Comparison of ENCODE assay signal across 12 cellular contexts in genomic region chr22:31148516-31148915, GRCh38. TPM values are rescaled to one million over a fixed set of nuclear protein-coding genes. Genes with fewer than 3 reads are reported as not detected.
DNase-seq lines count a peak whose midpoint lies in the region; ATAC-seq and TF ChIP-seq lines count a peak whose summit lies in the region.
"Had no signal": no experiment of that assay in that cellular context is flagged by ENCODE, and none has a peak within 500 bp of the region (broad histone marks: within the 10 kb centered on the region; RNA-seq: fewer than 3 reads in every experiment).

No MANE protein-coding gene starts in this region.

- H3K27ac ChIP-seq in WERI-Rb-1 (peak overlapping the region; percentile 44), uterus (peak overlapping the region; percentile 64 to 70)
- H3K27ac ChIP-seq: HL-60, spleen had no signal

- peak overlapping the region; percentile 87 for H3K27ac Mint-ChIP-seq in osteocyte (ENCODE audit: unreplicated experiment)
- no peak overlapping the region for H3K27ac Mint-ChIP-seq in activated CD4-positive, alpha-beta T cell treated with anti-CD3 and anti-CD28 coated beads, Interleukin-2, amount 10 ng/mL, durations not matched to agents 24 days and 14 days
- H3K27ac Mint-ChIP-seq: activated CD4-positive, alpha-beta T cell treated with anti-CD3 and anti-CD28 coated beads, Interleukin-2, amount 10 ng/mL, durations not matched to agents 7 days and 5 days had no signal

- no peak overlapping the region for H3K4me3 ChIP-seq in WERI-Rb-1 (ENCODE audit: low read depth, low read length)
- no peak overlapping the region for H3K4me3 ChIP-seq in fibroblast of pulmonary artery (replicated peaks; ENCODE audit: low read depth, low read length)
- no peak overlapping the region for H3K4me3 ChIP-seq in uterus
- H3K4me3 ChIP-seq: spleen had no signal

- H3K27me3 ChIP-seq in WERI-Rb-1 (ENCODE audit: insufficient read depth, low read depth, severe bottlenecking) (no peaks in the 10 kb centered on the region), uterus (no peaks in the 10 kb centered on the region)
- H3K27me3 ChIP-seq: spleen had no signal

- TF ChIP-seq POLR2A in uterus (IDR thresholded peaks at IDR 0.05): no peak

- DNase-seq in WERI-Rb-1: no peak
- DNase-seq in fibroblast of pulmonary artery (ENCODE audit: low read depth): peak; percentile 75
- no peak for DNase-seq in osteocyte (ENCODE audit: extremely low spot score, unreplicated experiment)
- DNase-seq in uterus: no peak
- DNase-seq in activated CD4-positive, alpha-beta T cell treated with anti-CD3 and anti-CD28 coated beads, Interleukin-2, amount 10 ng/mL, durations not matched to agents 24 days and 14 days: no peak
- no peak for DNase-seq in effector CD8-positive, alpha-beta T cell (lab: John Stamatoyannopoulos, UW)
- DNase-seq in H4 (ENCODE audit: low spot score): no peak
- DNase-seq: cortex of kidney, spleen had no signal

- no peak overlapping the region for H3K4me3 Mint-ChIP-seq in osteocyte (ENCODE audit: unreplicated experiment)
- H3K4me3 Mint-ChIP-seq in activated CD4-positive, alpha-beta T cell treated with anti-CD3 and anti-CD28 coated beads, Interleukin-2, amount 10 ng/mL, durations not matched to agents 24 days and 14 days: no peak overlapping the region
- H3K4me3 Mint-ChIP-seq: activated CD4-positive, alpha-beta T cell treated with anti-CD3 and anti-CD28 coated beads, Interleukin-2, amount 10 ng/mL, durations not matched to agents 7 days and 5 days had no signal

- H3K36me3 ChIP-seq in WERI-Rb-1 (no peaks in the 10 kb centered on the region), uterus (no peaks in the 10 kb centered on the region)
- H3K36me3 ChIP-seq: spleen had no signal

- TF ChIP-seq CTCF in WERI-Rb-1 (IDR thresholded peaks at IDR 0.05; ENCODE audit: low read depth, low read length): no peak
- no peak for TF ChIP-seq CTCF in fibroblast of pulmonary artery (IDR thresholded peaks at IDR 0.05; ENCODE audit: low read length, missing control alignments)
- TF ChIP-seq CTCF in osteocyte (IDR thresholded peaks at IDR 0.05): no peak
- TF ChIP-seq CTCF in uterus (IDR thresholded peaks at IDR 0.05): no peak

- peaks cover 3% of the 10 kb centered on the region for H3K9me3 ChIP-seq in WERI-Rb-1 (ENCODE audit: severe bottlenecking)
- H3K9me3 ChIP-seq in uterus: no peaks in the 10 kb centered on the region

- no peaks in the 10 kb centered on the region for H3K27me3 Mint-ChIP-seq in osteocyte (ENCODE audit: unreplicated experiment)
- H3K27me3 Mint-ChIP-seq in activated CD4-positive, alpha-beta T cell treated with anti-CD3 and anti-CD28 coated beads, Interleukin-2, amount 10 ng/mL, durations not matched to agents 24 days and 14 days: peaks cover 1% of the 10 kb centered on the region
- H3K27me3 Mint-ChIP-seq: activated CD4-positive, alpha-beta T cell treated with anti-CD3 and anti-CD28 coated beads, Interleukin-2, amount 10 ng/mL, durations not matched to agents 7 days and 5 days had no signal

- H3K36me3 Mint-ChIP-seq in osteocyte (ENCODE audit: unreplicated experiment): no peaks in the 10 kb centered on the region
- H3K36me3 Mint-ChIP-seq in activated CD4-positive, alpha-beta T cell treated with anti-CD3 and anti-CD28 coated beads, Interleukin-2, amount 10 ng/mL, durations not matched to agents 24 days and 14 days (ENCODE audit: low read depth): no peaks in the 10 kb centered on the region

- peaks cover 10% of the 10 kb centered on the region for H3K4me1 Mint-ChIP-seq in osteocyte (ENCODE audit: unreplicated experiment)
- peaks cover 8% of the 10 kb centered on the region for H3K4me1 Mint-ChIP-seq in activated CD4-positive, alpha-beta T cell treated with anti-CD3 and anti-CD28 coated beads, Interleukin-2, amount 10 ng/mL, durations not matched to agents 24 days and 14 days

- H3K9me3 Mint-ChIP-seq in osteocyte (ENCODE audit: unreplicated experiment): peaks cover 10% of the 10 kb centered on the region
- H3K9me3 Mint-ChIP-seq in activated CD4-positive, alpha-beta T cell treated with anti-CD3 and anti-CD28 coated beads, Interleukin-2, amount 10 ng/mL, durations not matched to agents 24 days and 14 days: no peaks in the 10 kb centered on the region

- no peak for ATAC-seq in HG03442 (IDR thresholded peaks at IDR 0.05; ENCODE audit: unreplicated experiment)

- H3K4me1 ChIP-seq in uterus: no peaks in the 10 kb centered on the region

- intact Hi-C loops in uterus (cut with DNase I; ENCODE audit: low total_unique reads): no loop called here
- intact Hi-C loops in activated CD4-positive, alpha-beta T cell treated with anti-CD3 and anti-CD28 coated beads, Interleukin-2, amount 10 ng/mL, durations not matched to agents 24 days and 14 days (cut with micrococcal nuclease): no loop called here

RNA-seq across cellular contexts. Expression of gene PLA2G3, which starts 8.2 kb away (rescaled TPM):
- total RNA-seq in osteocyte (0.13 TPM in 1 of 2 replicates, not detected in the other), uterus (not detected)
- not detected in 2 replicates for total RNA-seq in activated CD4-positive, alpha-beta T cell treated with anti-CD3 and anti-CD28 coated beads, Interleukin-2, amount 10 ng/mL, durations not matched to agents 24 days and 14 days
- total RNA-seq in H4 (2014; rRNA removed; shearing (Covaris generic)): not detected in 2 replicates
- total RNA-seq: activated CD4-positive, alpha-beta T cell treated with anti-CD3 and anti-CD28 coated beads, Interleukin-2, amount 10 ng/mL, durations not matched to agents 7 days and 5 days; spleen had no signal

RNA-seq across cellular contexts. Expression of gene RNF185, which starts 11.5 kb away (rescaled TPM):
- total RNA-seq in osteocyte (32.7 and 34.0 TPM in 2 replicates), uterus (10 to 100 TPM; 10.8 to 39.5 (median 28.0) TPM)
- total RNA-seq in activated CD4-positive, alpha-beta T cell treated with anti-CD3 and anti-CD28 coated beads, Interleukin-2, amount 10 ng/mL, durations not matched to agents 24 days and 14 days: 17.0 and 19.4 TPM in 2 replicates
- 16.5 and 17.7 TPM in 2 replicates for total RNA-seq in H4 (2014; rRNA removed; shearing (Covaris generic))

RNA-seq across cellular contexts. Expression of gene INPP5J, which starts 25.8 kb away (rescaled TPM):
- total RNA-seq in osteocyte (3.0 and 3.5 TPM in 2 replicates), uterus (1 to 10 TPM in 3 of 4 donors, under 1 TPM in 1; 0.59 to 7.9 (median 3.0) TPM)
- total RNA-seq in activated CD4-positive, alpha-beta T cell treated with anti-CD3 and anti-CD28 coated beads, Interleukin-2, amount 10 ng/mL, durations not matched to agents 24 days and 14 days: 0.07 and 0.26 TPM in 2 replicates
- total RNA-seq in H4 (2014; rRNA removed; shearing (Covaris generic)): 0.45 and 0.79 TPM in 2 replicates
- total RNA-seq: activated CD4-positive, alpha-beta T cell treated with anti-CD3 and anti-CD28 coated beads, Interleukin-2, amount 10 ng/mL, durations not matched to agents 7 days and 5 days had no signal

RNA-seq across cellular contexts. Expression of gene SELENOM, which starts 41.1 kb away (rescaled TPM):
- total RNA-seq in osteocyte (176 and 186 TPM in 2 replicates), uterus (1,000 to 10,000 TPM in 2 of 4 donors, 100 to 1,000 TPM in 1, 10 to 100 TPM in 1; 91.7 to 2,170 (median 948) TPM)
- 7.4 and 8.2 TPM in 2 replicates for total RNA-seq in activated CD4-positive, alpha-beta T cell treated with anti-CD3 and anti-CD28 coated beads, Interleukin-2, amount 10 ng/mL, durations not matched to agents 24 days and 14 days
- total RNA-seq in H4 (2014; rRNA removed; shearing (Covaris generic)): 2.3 and 10.0 TPM in 2 replicates
